ENCODE assay signal across 14 cellular contexts in the genomic region with DNA sequence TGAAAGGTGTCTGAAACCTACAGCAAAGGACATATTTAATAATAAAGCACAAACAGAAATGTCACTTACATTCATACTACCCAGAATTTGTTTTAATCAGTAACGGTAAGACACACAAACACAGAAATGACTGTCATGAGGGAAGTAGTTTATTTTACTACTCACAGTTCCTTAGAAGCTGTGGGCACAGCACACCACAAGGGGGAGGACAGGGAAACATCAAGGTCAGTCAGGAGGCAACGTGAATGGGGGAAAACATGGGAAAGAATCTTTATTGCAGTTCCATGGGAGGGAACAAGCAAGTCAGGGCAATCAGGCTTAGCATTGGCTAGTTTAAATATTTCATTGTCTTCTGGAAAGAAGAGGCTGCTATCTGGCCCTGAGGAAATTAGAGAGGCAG.
DNase-seq lines count a peak whose midpoint lies in the region; ATAC-seq and TF ChIP-seq lines count a peak whose summit lies in the region.
"Had no signal": no experiment of that assay in that cellular context is flagged by ENCODE, and none has a peak within 500 bp of the region (broad histone marks: within the 10 kb centered on the region; RNA-seq: fewer than 3 reads in every experiment).

No MANE protein-coding gene starts in this region.

- peaks cover 48% of the 10 kb centered on the region for H3K36me3 Mint-ChIP-seq in stimulated activated effector memory CD8-positive, alpha-beta T cell treated with anti-CD3 and anti-CD28 coated beads, Interleukin-12 subunit alpha, Interleukin-12 subunit beta, amount 100 ng/mL, for 72 hours
- H3K36me3 Mint-ChIP-seq in activated T-cell treated with anti-CD3 and anti-CD28 coated beads, Interleukin-2, amount 50 U/mL, for 4 hours (ENCODE audit: insufficient read depth) = peaks cover 57% of the 10 kb centered on the region

- H3K4me3 Mint-ChIP-seq in stimulated activated effector memory CD8-positive, alpha-beta T cell treated with anti-CD3 and anti-CD28 coated beads, Interleukin-12 subunit alpha, Interleukin-12 subunit beta, amount 100 ng/mL, for 72 hours = no peak overlapping the region
- H3K4me3 Mint-ChIP-seq in activated T-cell treated with anti-CD3 and anti-CD28 coated beads, Interleukin-2, amount 50 U/mL, for 4 hours = no peak overlapping the region

- peak; percentile 20 for TF ChIP-seq CTCF in GM12864 (IDR thresholded peaks at IDR 0.05; ENCODE audit: low read depth, low read length, missing control alignments)
- TF ChIP-seq CTCF in LNCaP clone FGC (IDR thresholded peaks at IDR 0.05; ENCODE audit: control insufficient read depth, extremely low read depth, insufficient read depth) = 0 out of 2 replicates have a peak, but pooled peaks have one; percentile 10
- peak; percentile 22 for TF ChIP-seq CTCF in epithelial cell of proximal tubule (conservative IDR thresholded peaks at IDR 0.05; ENCODE audit: low read depth, low read length)

- DNase-seq in GM12864 (ENCODE audit: low read depth) (no peak), LNCaP clone FGC (ENCODE audit: low read depth) (no peak), epithelial cell of proximal tubule (ENCODE audit: low read depth) (no peak), head of caudate nucleus (no peak)
- no peak for DNase-seq in stimulated activated effector memory CD8-positive, alpha-beta T cell treated with anti-CD3 and anti-CD28 coated beads, Interleukin-12 subunit alpha, Interleukin-12 subunit beta, amount 100 ng/mL, for 72 hours (ENCODE audit: low spot score in 2 of 2)
- DNase-seq in activated T-cell treated with anti-CD3 and anti-CD28 coated beads, Interleukin-2, amount 50 U/mL, for 4 hours = no peak
- DNase-seq: gastrocnemius medialis; NCI-H146; PC-3; posterior cingulate gyrus; stimulated activated CD4-positive, alpha-beta T cell treated with anti-CD3 and anti-CD28 coated beads, Interleukin-1b, Interleukin-23, amount 100 ng/mL, for 48 hours; stimulated activated naive CD8-positive, alpha-beta T cell treated with anti-CD3 and anti-CD28 coated beads, Interleukin-15, Interleukin-2, amounts not matched to agents 100 U/mL and 50 U/mL, for 24 hours; T-helper 2 cell had no signal

- H3K9me3 Mint-ChIP-seq in stimulated activated effector memory CD8-positive, alpha-beta T cell treated with anti-CD3 and anti-CD28 coated beads, Interleukin-12 subunit alpha, Interleukin-12 subunit beta, amount 100 ng/mL, for 72 hours = peaks cover 5% of the 10 kb centered on the region
- H3K9me3 Mint-ChIP-seq in activated T-cell treated with anti-CD3 and anti-CD28 coated beads, Interleukin-2, amount 50 U/mL, for 4 hours = peaks cover 11% of the 10 kb centered on the region

- H3K27ac Mint-ChIP-seq in stimulated activated effector memory CD8-positive, alpha-beta T cell treated with anti-CD3 and anti-CD28 coated beads, Interleukin-12 subunit alpha, Interleukin-12 subunit beta, amount 100 ng/mL, for 72 hours = peak overlapping the region; percentile 4

- H3K27me3 Mint-ChIP-seq in activated T-cell treated with anti-CD3 and anti-CD28 coated beads, Interleukin-2, amount 50 U/mL, for 4 hours (ENCODE audit: low read depth) = no peaks in the 10 kb centered on the region

- peaks cover 5% of the 10 kb centered on the region for H3K4me1 Mint-ChIP-seq in stimulated activated effector memory CD8-positive, alpha-beta T cell treated with anti-CD3 and anti-CD28 coated beads, Interleukin-12 subunit alpha, Interleukin-12 subunit beta, amount 100 ng/mL, for 72 hours
- peaks cover 5% of the 10 kb centered on the region for H3K4me1 Mint-ChIP-seq in activated T-cell treated with anti-CD3 and anti-CD28 coated beads, Interleukin-2, amount 50 U/mL, for 4 hours (ENCODE audit: low read depth)

- intact Hi-C loops in head of caudate nucleus (cut with DNase I) = no loop called here

- H3K4me3 ChIP-seq in GM12864 (ENCODE audit: low read depth, low read length) (no peak overlapping the region), LNCaP clone FGC (ENCODE audit: low read depth, low read length) (no peak overlapping the region), epithelial cell of proximal tubule (ENCODE audit: low read depth, low read length) (no peak overlapping the region)
- H3K4me3 ChIP-seq: gastrocnemius medialis had no signal

- ATAC-seq in stimulated activated effector memory CD8-positive, alpha-beta T cell treated with anti-CD3 and anti-CD28 coated beads, Interleukin-12 subunit alpha, Interleukin-12 subunit beta, amount 100 ng/mL, for 72 hours = peak; percentile 28
- ATAC-seq in HG03097 (IDR thresholded peaks at IDR 0.05; ENCODE audit: low FRiP score, unreplicated experiment) = no peak
- ATAC-seq in activated T-cell treated with anti-CD3 and anti-CD28 coated beads, Interleukin-2, amount 50 U/mL, for 4 hours = no peak
- ATAC-seq: gastrocnemius medialis; PC-3; stimulated activated naive CD8-positive, alpha-beta T cell treated with anti-CD3 and anti-CD28 coated beads, Interleukin-15, Interleukin-2, amounts not matched to agents 100 U/mL and 50 U/mL, for 24 hours had no signal
